In genomic region chr5:129820-130219, GRCh38 we compare ENCODE assay signal across 19 cellular contexts. TPM values are rescaled to one million over a fixed set of nuclear protein-coding genes. Genes with fewer than 3 reads are reported as not detected.
A peak's percentile ranks its signal among the peaks of the same experiment; 100 is the strongest.
DNase-seq lines count a peak whose midpoint lies in the region; ATAC-seq, FAIRE-seq and TF ChIP-seq lines count a peak whose summit lies in the region.
"Had no signal": no experiment of that assay in that cellular context is flagged by ENCODE, and none has a peak within 500 bp of the region (broad histone marks: within the 10 kb centered on the region; RNA-seq: fewer than 3 reads in every experiment).

No MANE protein-coding gene starts in this region.

- H3K9me3 Mint-ChIP-seq in brain = peaks cover 10 to 39% (median 16%) of the 10 kb centered on the region in 5 experiments

- H3K36me3 ChIP-seq in iPS DF 6.9 (ENCODE audit: control insufficient read depth, insufficient read depth, low read length) (no peaks in the 10 kb centered on the region), SJCRH30 (no peaks in the 10 kb centered on the region)
- H3K36me3 ChIP-seq: Peyer's patch had no signal

- peaks cover 15% of the 10 kb centered on the region for H3K4me1 Mint-ChIP-seq in brain
- H3K4me1 Mint-ChIP-seq: activated CD4-positive, alpha-beta T cell treated with anti-CD3 and anti-CD28 coated beads, Interleukin-2, amount 10 ng/mL, durations not matched to agents 24 days and 14 days; T-helper 17 cell had no signal

- FAIRE-seq in HTR-8/SVneo (lab: Jason Lieb, UNC) = peak; percentile 97

- no peak for ATAC-seq in GM21423 (IDR thresholded peaks at IDR 0.05; ENCODE audit: unreplicated experiment)
- ATAC-seq: activated naive CD8-positive, alpha-beta T cell treated with anti-CD3 and anti-CD28 coated beads, Interleukin-2, amount 50 U/mL, for 24 hours; mucosa of descending colon; T-helper 17 cell had no signal

- H3K4me3 Mint-ChIP-seq in brain = no peak overlapping the region
- H3K4me3 Mint-ChIP-seq: activated CD4-positive, alpha-beta T cell treated with anti-CD3 and anti-CD28 coated beads, Interleukin-2, amount 10 ng/mL, durations not matched to agents 24 days and 14 days; activated naive CD8-positive, alpha-beta T cell treated with anti-CD3 and anti-CD28 coated beads, Interleukin-2, amount 50 U/mL, for 24 hours; activated T-cell treated with anti-CD3 and anti-CD28 coated beads, Interleukin-2, amount 50 U/mL, for 24 hours; T-helper 17 cell had no signal

- no peak overlapping the region for H3K4me3 ChIP-seq in iPS DF 6.9 (ENCODE audit: low read length)
- no peak overlapping the region for H3K4me3 ChIP-seq in SJCRH30
- H3K4me3 ChIP-seq: mucosa of descending colon, Peyer's patch had no signal

- peaks cover 43% of the 10 kb centered on the region for H3K36me3 Mint-ChIP-seq in brain

- H3K27ac Mint-ChIP-seq in brain = peak overlapping the region in 3 of 5 experiments; percentile 1 to 84 (median 47)
- H3K27ac Mint-ChIP-seq: activated CD4-positive, alpha-beta T cell treated with anti-CD3 and anti-CD28 coated beads, Interleukin-2, amount 10 ng/mL, durations not matched to agents 24 days and 14 days; activated naive CD8-positive, alpha-beta T cell treated with anti-CD3 and anti-CD28 coated beads, Interleukin-2, amount 50 U/mL, for 24 hours; activated T-cell treated with anti-CD3 and anti-CD28 coated beads, Interleukin-2, amount 50 U/mL, for 24 hours; T-helper 17 cell had no signal

- H3K9me3 ChIP-seq in iPS DF 6.9 (ENCODE audit: control insufficient read depth, insufficient read depth, low read length) = no peaks in the 10 kb centered on the region
- no peaks in the 10 kb centered on the region for H3K9me3 ChIP-seq in SJCRH30 (replicated peaks)
- H3K9me3 ChIP-seq: mucosa of descending colon had no signal

- H3K27me3 ChIP-seq in iPS DF 6.9 (ENCODE audit: control insufficient read depth, insufficient read depth, low read length) (no peaks in the 10 kb centered on the region), SJCRH30 (no peaks in the 10 kb centered on the region)
- H3K27me3 ChIP-seq: Peyer's patch had no signal

- no peak for TF ChIP-seq CTCF in brain (conservative IDR thresholded peaks at IDR 0.05)

- H3K27ac ChIP-seq in iPS DF 6.9 (ENCODE audit: low read length) (peak overlapping the region; percentile 58), SJCRH30 (no peak overlapping the region)
- H3K27ac ChIP-seq: Peyer's patch had no signal

- no peaks in the 10 kb centered on the region for H3K27me3 Mint-ChIP-seq in brain

- peaks cover 9% of the 10 kb centered on the region; the same call in 1 of the 2 replicates for H3K4me1 ChIP-seq in iPS DF 6.9 (ENCODE audit: control insufficient read depth, insufficient read depth, low read length)
- no peaks in the 10 kb centered on the region for H3K4me1 ChIP-seq in SJCRH30
- H3K4me1 ChIP-seq: Peyer's patch had no signal

- DNase-seq in AG08395 (ENCODE audit: low spot score) (peak; percentile 63), HTR-8/SVneo (ENCODE audit: insufficient read length, low spot score) (peak; percentile 45), iPS DF 6.9 (ENCODE audit: low read depth, low spot score) (no peak), NCI-H748 (lab: John Stamatoyannopoulos, UW; ENCODE audit: unreplicated experiment) (no peak), NOMO-1 treated with dmso at 0.1 percent for 144 hours (lab: John Stamatoyannopoulos, UW; ENCODE audit: unreplicated experiment) (no peak), SJCRH30 (no peak)
- DNase-seq: activated CD4-positive, alpha-beta T cell treated with anti-CD3 and anti-CD28 coated beads, Interleukin-2, amount 10 ng/mL, durations not matched to agents 24 days and 14 days; activated naive CD8-positive, alpha-beta T cell treated with anti-CD3 and anti-CD28 coated beads, Interleukin-2, amount 50 U/mL, for 24 hours; activated T-cell treated with anti-CD3 and anti-CD28 coated beads, Interleukin-2, amount 50 U/mL, for 24 hours; AML-193; DMS153; effector CD4-positive, alpha-beta T cell; mucosa of descending colon; NCI-H1105 treated with DMSO at 0.1 percent for 48 hours; NCI-H524; Peyer's patch; T-helper 17 cell had no signal

RNA-seq across cellular contexts. Expression of gene PLEKHG4B, which starts 37.9 kb away (rescaled TPM):
- polyA plus RNA-seq in brain (ENCODE audit: insufficient read depth, low read depth, low replicate concordance) = 23.0 TPM
- total RNA-seq in SJCRH30 (2014; rRNA removed; shearing (Covaris generic)) = 3.9 and 4.0 TPM in 2 replicates
- total RNA-seq: activated CD4-positive, alpha-beta T cell treated with anti-CD3 and anti-CD28 coated beads, Interleukin-2, amount 10 ng/mL, durations not matched to agents 24 days and 14 days had no signal

Comparison
In these comparisons a context has a peak if more than half of its experiments do, and no peak if none do; other contexts are left out.
1. DNase-seq: peak in AG08395 (single experiment) and HTR-8/SVneo (single experiment); none in iPS DF 6.9 (single experiment), NCI-H748 (single experiment), NOMO-1 treated with dmso at 0.1 percent for 144 hours (single experiment) and SJCRH30 (0 of 2).